8 cellular contexts compared by ENCODE assay signal in genomic region chr1:173714759-173715537, GRCh38.
A peak's percentile ranks its signal among the peaks of the same experiment; 100 is the strongest.
DNase-seq lines count a peak whose midpoint lies in the region; ATAC-seq and TF ChIP-seq lines count a peak whose summit lies in the region.

Gene KLHL20 (plus strand): TSS chr1:173714981. CDS start chr1:173716044, 1,063 bp downstream.

- H3K27me3 Mint-ChIP-seq in central memory CD8-positive, alpha-beta T cell: peaks cover 20% of the 10 kb centered on the region

- H3K27ac Mint-ChIP-seq in central memory CD8-positive, alpha-beta T cell (ENCODE audit: low read depth): peak within 1 kb of the TSS; percentile 92

- TF ChIP-seq CTCF in AG10803 (conservative IDR thresholded peaks at IDR 0.05; ENCODE audit: low read length): no peak

- no peaks in the 10 kb centered on the region for H3K9me3 Mint-ChIP-seq in central memory CD8-positive, alpha-beta T cell

- peaks cover 13% of the 10 kb centered on the region for H3K36me3 Mint-ChIP-seq in central memory CD8-positive, alpha-beta T cell (ENCODE audit: insufficient read depth)

- H3K4me3 ChIP-seq in AG10803 (ENCODE audit: low read length): peak within 1 kb of the TSS; percentile 91

- H3K4me3 Mint-ChIP-seq in central memory CD8-positive, alpha-beta T cell: peak within 1 kb of the TSS; percentile 88

- ATAC-seq in GM19025 (IDR thresholded peaks at IDR 0.05; ENCODE audit: low read depth, unreplicated experiment) (peak; percentile 95), HG03342 (IDR thresholded peaks at IDR 0.05; ENCODE audit: unreplicated experiment) (peak; percentile 94)
- peak; percentile 97 for ATAC-seq in central memory CD8-positive, alpha-beta T cell (replicated peaks; ENCODE audit: extremely low read depth, poor library complexity, severe bottlenecking)

- peak; percentile 90 for DNase-seq in AG10803 (ENCODE audit: low read depth)
- DNase-seq in NCI-H446 (lab: John Stamatoyannopoulos, UW): peak; percentile 91 to 93
- peak; percentile 72 for DNase-seq in activated CD4-positive, CD25-positive, alpha-beta regulatory T cell treated with anti-CD3 and anti-CD28 coated beads, Interleukin-2, amount 50 U/mL, for 16 hours (ENCODE audit: low read depth, low spot score)
- DNase-seq in central memory CD8-positive, alpha-beta T cell (ENCODE audit: low spot score in 2 of 2): peak; percentile 78 to 89
- peak; percentile 97 for DNase-seq in islet precursor cell
- peak; percentile 76 to 89 (median 78) for DNase-seq in stimulated activated CD4-positive, alpha-beta T cell treated with anti-CD3 and anti-CD28 coated beads, Interleukin-12 subunit alpha, Interleukin-12 subunit beta, amount 100 ng/mL, for 48 hours (ENCODE audit: low read depth in 2 of 3, low spot score in 1 of 3)

- peaks cover 15% of the 10 kb centered on the region for H3K4me1 Mint-ChIP-seq in central memory CD8-positive, alpha-beta T cell

Comparison
In these comparisons a context has a peak if more than half of its experiments do, and no peak if none do; other contexts are left out.
1. Peak in every context shown above with its lines: DNase-seq, ATAC-seq and H3K4me3 ChIP-seq.